ENCODE assay signal across 12 cellular contexts in genomic region chr10:45260635-45261034, GRCh38. TPM values are rescaled to one million over a fixed set of nuclear protein-coding genes. Genes with fewer than 3 reads are reported as not detected.
"Had no signal": no experiment of that assay in that cellular context is flagged by ENCODE, and none has a peak within 500 bp of the region (broad histone marks: within the 10 kb centered on the region; RNA-seq: fewer than 3 reads in every experiment).

No MANE protein-coding gene starts in this region.

RNA-seq across cellular contexts. Expression of gene OR13A1, which starts 54.8 kb away (rescaled TPM):
- total RNA-seq: colonic mucosa, dermis blood vessel endothelial cell, dermis microvascular lymphatic vessel endothelial cell, endothelial cell of umbilical vein, epithelial cell of proximal tubule, esophagus muscularis mucosa, fibroblast of lung, fibroblast of villous mesenchyme, foreskin keratinocyte, gastrocnemius medialis, gastroesophageal sphincter, glomerular endothelial cell had no signal
- polyA plus RNA-seq: endothelial cell of umbilical vein, fibroblast of lung, foreskin keratinocyte had no signal
